8 cellular contexts compared by ENCODE assay signal in genomic region chr1:208245185-208245705, GRCh38. TPM values are rescaled to one million over a fixed set of nuclear protein-coding genes. Genes with fewer than 3 reads are reported as not detected.
DNase-seq lines count a peak whose midpoint lies in the region; ATAC-seq and TF ChIP-seq lines count a peak whose summit lies in the region.

No MANE protein-coding gene starts in this region.

- H3K27me3 Mint-ChIP-seq in T-helper 2 cell treated with Interferon-gamma antibody and Interleukin-4, amounts not matched to agents 5 μg/mL and 100 μg/mL, for 36 hours (ENCODE audit: low read depth) = peaks cover 52% of the 10 kb centered on the region

- H3K4me3 ChIP-seq in GM06990 (replicated peaks; ENCODE audit: low read depth, low read length) = peak overlapping the region; percentile 51
- H3K4me3 ChIP-seq in astrocyte of the cerebellum (ENCODE audit: low read depth, low read length) = peak overlapping the region; percentile 62

- in situ Hi-C loops in astrocyte of the cerebellum (cut with HindIII; ENCODE audit: low sequenced_read_pairs) = no loop called here

- TF ChIP-seq CTCF in GM06990 (IDR thresholded peaks at IDR 0.05; ENCODE audit: insufficient read depth, low read length, poor library complexity, severe bottlenecking) (peak; percentile 87), astrocyte of the cerebellum (IDR thresholded peaks at IDR 0.05; ENCODE audit: low read depth, low read length, missing control alignments) (peak; percentile 72)

- H3K36me3 ChIP-seq in GM06990 (ENCODE audit: control insufficient read depth, insufficient read depth, low read length) = no peaks in the 10 kb centered on the region

- peak; percentile 67 for ATAC-seq in HG02759 (IDR thresholded peaks at IDR 0.05; ENCODE audit: unreplicated experiment)
- no peak for ATAC-seq in HG02623 (IDR thresholded peaks at IDR 0.05; ENCODE audit: unreplicated experiment)

- peak overlapping the region; percentile 74 for H3K4me3 Mint-ChIP-seq in T-helper 2 cell treated with Interferon-gamma antibody and Interleukin-4, amounts not matched to agents 5 μg/mL and 100 μg/mL, for 36 hours

- no peaks in the 10 kb centered on the region for H3K9me3 Mint-ChIP-seq in T-helper 2 cell treated with Interferon-gamma antibody and Interleukin-4, amounts not matched to agents 5 μg/mL and 100 μg/mL, for 36 hours

- DNase-seq in GM06990 (ENCODE audit: extremely low read depth, insufficient read length) = peak; percentile 60
- peak; percentile 87 for DNase-seq in NCI-H1436 treated with DMSO at 0.1 percent for 48 hours (lab: John Stamatoyannopoulos, UW)
- peak; percentile 68 for DNase-seq in T-helper 2 cell treated with Interferon-gamma antibody and Interleukin-4, amounts not matched to agents 5 μg/mL and 100 μg/mL, for 36 hours (ENCODE audit: low spot score)
- DNase-seq in astrocyte of the cerebellum (ENCODE audit: low read depth) = peak; percentile 90
- peak; percentile 86 for DNase-seq in hepatic stellate cell (ENCODE audit: low spot score)
- peak; percentile 84 for DNase-seq in renal cortical epithelial cell (ENCODE audit: low read depth)

- peaks cover 5% of the 10 kb centered on the region; the same call in 1 of the 2 replicates for H3K27me3 ChIP-seq in GM06990 (replicated peaks; ENCODE audit: control insufficient read depth, insufficient read depth, low read length)

- peaks cover 11% of the 10 kb centered on the region for H3K4me1 Mint-ChIP-seq in T-helper 2 cell treated with Interferon-gamma antibody and Interleukin-4, amounts not matched to agents 5 μg/mL and 100 μg/mL, for 36 hours (ENCODE audit: low read depth)

- no peaks in the 10 kb centered on the region for H3K36me3 Mint-ChIP-seq in T-helper 2 cell treated with Interferon-gamma antibody and Interleukin-4, amounts not matched to agents 5 μg/mL and 100 μg/mL, for 36 hours (ENCODE audit: low read depth)

- H3K27ac Mint-ChIP-seq in T-helper 2 cell treated with Interferon-gamma antibody and Interleukin-4, amounts not matched to agents 5 μg/mL and 100 μg/mL, for 36 hours = no peak overlapping the region

RNA-seq across cellular contexts. Expression of gene PLXNA2, which starts 1.1 kb away (rescaled TPM):
- 5.7 and 5.8 TPM in 2 replicates for total RNA-seq in renal cortical epithelial cell
